ENCODE assay signal across 12 cellular contexts in genomic region chr15:30065025-30065801, GRCh38. TPM values are rescaled to one million over a fixed set of nuclear protein-coding genes. Genes with fewer than 3 reads are reported as not detected.
DNase-seq lines count a peak whose midpoint lies in the region; ATAC-seq and TF ChIP-seq lines count a peak whose summit lies in the region.
"Had no signal": no experiment of that assay in that cellular context is flagged by ENCODE, and none has a peak within 500 bp of the region (broad histone marks: within the 10 kb centered on the region; RNA-seq: fewer than 3 reads in every experiment).

No MANE protein-coding gene starts in this region.

- peak overlapping the region; percentile 45 for H3K4me3 Mint-ChIP-seq in chondrocyte (ENCODE audit: unreplicated experiment)
- no peak overlapping the region for H3K4me3 Mint-ChIP-seq in stimulated activated memory B cell treated with anti-CD40 and anti-IgM and Interleukin-4, amounts not matched to agents 10 μg/mL and 1 μg/mL and 100 μg/mL, for 72 hours
- H3K4me3 Mint-ChIP-seq: activated naive CD4-positive, alpha-beta T cell treated with anti-CD3 and anti-CD28 coated beads, Interleukin-2, amount 50 U/mL, for 24 hours; CD4-positive, alpha-beta memory T cell; IgD-negative memory B cell had no signal

- intact Hi-C loops in mucosa of descending colon (cut with DNase I, micrococcal nuclease) = no loop called here

- H3K4me1 ChIP-seq in mucosa of descending colon (ENCODE audit: low read depth) = no peaks in the 10 kb centered on the region
- H3K4me1 ChIP-seq: transverse colon had no signal

- ATAC-seq in stimulated activated memory B cell treated with anti-CD40 and anti-IgM and Interleukin-4, amounts not matched to agents 10 μg/mL and 1 μg/mL and 100 μg/mL, for 72 hours = no peak
- ATAC-seq in mucosa of descending colon = no peak

- no peaks in the 10 kb centered on the region for H3K36me3 ChIP-seq in mucosa of descending colon (ENCODE audit: low read depth)
- H3K36me3 ChIP-seq: transverse colon had no signal

- in situ Hi-C loops in ACHN (cut with HindIII; ENCODE audit: low pct_ligation_motif_present, low pct_unique_long_range_greater_than_20kb, low sequenced_read_pairs) = no loop called here

- peaks cover 2% of the 10 kb centered on the region for H3K36me3 Mint-ChIP-seq in chondrocyte (ENCODE audit: low read depth)
- no peaks in the 10 kb centered on the region for H3K36me3 Mint-ChIP-seq in stimulated activated memory B cell treated with anti-CD40 and anti-IgM and Interleukin-4, amounts not matched to agents 10 μg/mL and 1 μg/mL and 100 μg/mL, for 72 hours
- H3K36me3 Mint-ChIP-seq: CD4-positive, alpha-beta memory T cell; IgD-negative memory B cell had no signal

- peak; percentile 73 for DNase-seq in ACHN
- DNase-seq in HT1080 (ENCODE audit: low read depth) = peak; percentile 29
- DNase-seq in chondrocyte (ENCODE audit: low spot score) = no peak
- DNase-seq in medulla oblongata (ENCODE audit: extremely low spot score) = peak; percentile 55
- no peak for DNase-seq in SW480 (ENCODE audit: low spot score)
- DNase-seq in islet precursor cell = no peak
- DNase-seq in mucosa of descending colon = no peak
- DNase-seq: CD4-positive, alpha-beta memory T cell; transverse colon had no signal

- peaks cover 33% of the 10 kb centered on the region for H3K4me1 Mint-ChIP-seq in chondrocyte (ENCODE audit: low read depth)
- H3K4me1 Mint-ChIP-seq in stimulated activated memory B cell treated with anti-CD40 and anti-IgM and Interleukin-4, amounts not matched to agents 10 μg/mL and 1 μg/mL and 100 μg/mL, for 72 hours = no peaks in the 10 kb centered on the region
- H3K4me1 Mint-ChIP-seq: activated naive CD4-positive, alpha-beta T cell treated with anti-CD3 and anti-CD28 coated beads, Interleukin-2, amount 50 U/mL, for 24 hours; CD4-positive, alpha-beta memory T cell; IgD-negative memory B cell had no signal

- TF ChIP-seq CTCF in chondrocyte (IDR thresholded peaks at IDR 0.05) (no peak), mucosa of descending colon (IDR thresholded peaks at IDR 0.05) (no peak)

- peaks cover 4% of the 10 kb centered on the region for H3K27me3 Mint-ChIP-seq in chondrocyte (ENCODE audit: low read depth)
- no peaks in the 10 kb centered on the region for H3K27me3 Mint-ChIP-seq in stimulated activated memory B cell treated with anti-CD40 and anti-IgM and Interleukin-4, amounts not matched to agents 10 μg/mL and 1 μg/mL and 100 μg/mL, for 72 hours
- H3K27me3 Mint-ChIP-seq: activated naive CD4-positive, alpha-beta T cell treated with anti-CD3 and anti-CD28 coated beads, Interleukin-2, amount 50 U/mL, for 24 hours; IgD-negative memory B cell had no signal

- H3K9me3 Mint-ChIP-seq in chondrocyte (ENCODE audit: low read depth) = peaks cover 5% of the 10 kb centered on the region
- H3K9me3 Mint-ChIP-seq in stimulated activated memory B cell treated with anti-CD40 and anti-IgM and Interleukin-4, amounts not matched to agents 10 μg/mL and 1 μg/mL and 100 μg/mL, for 72 hours = peaks cover 11% of the 10 kb centered on the region
- H3K9me3 Mint-ChIP-seq: activated naive CD4-positive, alpha-beta T cell treated with anti-CD3 and anti-CD28 coated beads, Interleukin-2, amount 50 U/mL, for 24 hours had no signal

- H3K27ac Mint-ChIP-seq in chondrocyte (ENCODE audit: unreplicated experiment) = peak overlapping the region; percentile 87
- no peak overlapping the region for H3K27ac Mint-ChIP-seq in stimulated activated memory B cell treated with anti-CD40 and anti-IgM and Interleukin-4, amounts not matched to agents 10 μg/mL and 1 μg/mL and 100 μg/mL, for 72 hours
- H3K27ac Mint-ChIP-seq: activated naive CD4-positive, alpha-beta T cell treated with anti-CD3 and anti-CD28 coated beads, Interleukin-2, amount 50 U/mL, for 24 hours; CD4-positive, alpha-beta memory T cell; IgD-negative memory B cell had no signal

- no peak overlapping the region for H3K4me3 ChIP-seq in mucosa of descending colon
- H3K4me3 ChIP-seq: transverse colon had no signal

- no peaks in the 10 kb centered on the region for H3K9me3 ChIP-seq in mucosa of descending colon
- H3K9me3 ChIP-seq: transverse colon had no signal

RNA-seq across cellular contexts. Expression of gene GOLGA8J, which starts 17.5 kb away (rescaled TPM):
- total RNA-seq in HT1080 (2014; rRNA removed; shearing (Covaris generic)) = 0.07 TPM in 1 of 2 replicates, not detected in the other
- not detected in 2 replicates for polyA plus RNA-seq in HT1080 (2015; cell fraction: cytosol; rRNA removed)
- not detected in 2 replicates for polyA plus RNA-seq in HT1080 (2015; cell fraction: nucleus; rRNA removed)
- total RNA-seq in chondrocyte (not detected in 3 replicates), mucosa of descending colon (under 1 TPM in 1 of 3 donors, not detected in 2; 0.29 TPM)
- polyA plus RNA-seq: CD4-positive, alpha-beta memory T cell; IgD-negative memory B cell had no signal

Comparison
In these comparisons a context has a peak if more than half of its experiments do, and no peak if none do; other contexts are left out.
1. DNase-seq: peak in ACHN (single experiment), HT1080 (single experiment) and medulla oblongata (single experiment); none in chondrocyte (single experiment), SW480 (single experiment), islet precursor cell (single experiment) and mucosa of descending colon (0 of 3).